8 cellular contexts compared by ENCODE assay signal in genomic region chr16:970766-971581, GRCh38. TPM values are rescaled to one million over a fixed set of nuclear protein-coding genes. Genes with fewer than 3 reads are reported as not detected.
DNase-seq lines count a peak whose midpoint lies in the region; ATAC-seq, FAIRE-seq and TF ChIP-seq lines count a peak whose summit lies in the region.

Gene LMF1, minus strand, starts transcription at chr16:970984. Its CDS starts 4 bp downstream, at chr16:970980.

- H2BK20ac ChIP-seq in H1 (ENCODE audit: low read length): no peak within 1 kb of the TSS

- TF ChIP-seq EP300 in H1 (IDR thresholded peaks at IDR 0.05; ENCODE audit: borderline replicate concordance in 1 of 2, low read depth in 2 of 2, low read length in 2 of 2): no peak

- H3K36me3 ChIP-seq in H1 (ENCODE audit: control insufficient read depth in 2 of 4, insufficient read depth in 4 of 4, low read length in 3 of 4): no peaks in the 10 kb centered on the region

- DNase-seq in C1 segment of cervical spinal cord (lab: John Stamatoyannopoulos, UW) (peak in 13 of 14 donors; percentile 84 to 98 (median 92)), NOMO-1 (lab: John Stamatoyannopoulos, UW; ENCODE audit: unreplicated experiment in 2 of 2) (peak; percentile 90 to 91), H1 (ENCODE audit: low read depth in 1 of 2, low spot score in 2 of 2) (peak; percentile 73 to 97), mesenteric fat pad (ENCODE audit: low spot score) (peak; percentile 99)
- peak; percentile 86 to 99 (median 87) for DNase-seq in activated CD8-positive, alpha-beta memory T cell treated with anti-CD3 and anti-CD28 coated beads for 48 hours (ENCODE audit: low read depth in 2 of 3, low spot score in 2 of 3)
- peak; percentile 91 for DNase-seq in stimulated activated CD8-positive, alpha-beta memory T cell treated with anti-CD3 and anti-CD28 coated beads, Interleukin-12 subunit alpha, Interleukin-12 subunit beta, amount 100 ng/mL, for 4 hours (ENCODE audit: low read depth)

- TF ChIP-seq CTCF in H1 (IDR thresholded peaks at IDR 0.05; ENCODE audit: control extremely low read depth in 1 of 3, insufficient read depth in 1 of 3, low read depth in 1 of 3, low read length in 3 of 3): no peak

- no peaks in the 10 kb centered on the region for H4K20me1 ChIP-seq in H1 (replicated peaks in 1 of 2; ENCODE audit: control insufficient read depth in 1 of 2, insufficient read depth in 2 of 2, low read length in 2 of 2)

- 2% methylated on average over 49 of the region's 71 CpGs; no CpG with 5 or more reads in 1 of the 2 experiments for WGBS in H1 (ENCODE audit: extremely low coverage in 1 of 2, insufficient coverage in 1 of 2, insufficient read length in 1 of 2, insufficient replicate concordance in 2 of 2, low coverage in 1 of 2, low lambda C conversion rate in 2 of 2, missing lambda C conversion rate in 1 of 2), 2 experiments

- peak; percentile 81 for ATAC-seq in GM19324 (IDR thresholded peaks at IDR 0.05; ENCODE audit: low FRiP score, unreplicated experiment)
- peak; percentile 52 for ATAC-seq in HG03457 (IDR thresholded peaks at IDR 0.05; ENCODE audit: unreplicated experiment)

- H4K8ac ChIP-seq in H1 (ENCODE audit: extremely low read depth, insufficient read depth, low read length): peak within 1 kb of the TSS; percentile 71

- peaks cover 0 to 10% (median 6%) of the 10 kb centered on the region in 4 experiments; a peak in 6 of 7 replicates for H3K4me1 ChIP-seq in H1 (replicated peaks in 1 of 4; ENCODE audit: control insufficient read depth in 3 of 4, insufficient read depth in 4 of 4, low read length in 3 of 4)

- no peak within 1 kb of the TSS for H3K14ac ChIP-seq in H1 (ENCODE audit: insufficient read length)

- H3K4me3 ChIP-seq in H1 (ENCODE audit: extremely low read depth in 1 of 4, insufficient read depth in 2 of 4, low read depth in 3 of 4, low read length in 4 of 4): peak within 1 kb of the TSS; percentile 61 to 95 (median 70)

- peak within 1 kb of the TSS; percentile 30 for H3K56ac ChIP-seq in H1 (replicated peaks; ENCODE audit: insufficient read length, low read depth, low read length)

- H3K23me2 ChIP-seq in H1 (ENCODE audit: low read depth, low read length): peaks cover 4% of the 10 kb centered on the region; the same call in 1 of the 2 replicates

- no peak within 1 kb of the TSS for H2BK5ac ChIP-seq in H1 (ENCODE audit: low read depth, low read length)

- POLR2A ChIA-PET in H1 (lab: Charles Lee; ENCODE audit: partially characterized antibody): no interaction called here

- CTCF ChIA-PET in H1 (lab: Charles Lee; ENCODE audit: partially characterized antibody): interaction anchor here (0.9 kb wide), 1 partner anchor 89 kb away, joined by 3 read pairs; no protein-coding TSS in a partner anchor

- H3K27ac ChIP-seq in H1 (ENCODE audit: low read depth, low read length): no peak within 1 kb of the TSS; the same call in 1 of the 2 replicates

- no peak within 1 kb of the TSS for H2BK120ac ChIP-seq in H1 (replicated peaks; ENCODE audit: low read depth, low read length)

- no peak within 1 kb of the TSS; the same call in none of the 2 replicates for H3K18ac ChIP-seq in H1 (ENCODE audit: extremely low read depth, low read length)

- no peak within 1 kb of the TSS for H2AK5ac ChIP-seq in H1 (ENCODE audit: low read depth, low read length)

- no peak for TF ChIP-seq RAD21 in H1 (IDR thresholded peaks at IDR 0.05 in 1 of 2, conservative IDR thresholded peaks at IDR 0.05 in 1 of 2; ENCODE audit: low read depth in 2 of 2, low read length in 2 of 2)

- H2AFZ ChIP-seq in H1 (ENCODE audit: low read length): peak within 1 kb of the TSS; percentile 48; the same call in 1 of the 2 replicates

- H3K9ac ChIP-seq in H1 (replicated peaks in 1 of 4; ENCODE audit: extremely low read depth in 1 of 4, low read depth in 3 of 4, low read length in 3 of 4): peak within 1 kb of the TSS in 3 of 4 experiments; percentile 38 to 45 (median 44); a peak in 4 of 7 replicates

- FAIRE-seq in H1 (lab: Jason Lieb, UNC): no peak

- H3K79me2 ChIP-seq in H1 (ENCODE audit: control insufficient read depth in 1 of 2, insufficient read depth in 2 of 2, low read length in 2 of 2): no peaks in the 10 kb centered on the region

- peak within 1 kb of the TSS; percentile 40 to 94 for H3K4me2 ChIP-seq in H1 (ENCODE audit: insufficient read depth in 1 of 2, low read depth in 2 of 2, low read length in 2 of 2)

- H2BK15ac ChIP-seq in H1 (ENCODE audit: low read length): no peak within 1 kb of the TSS

- no peak within 1 kb of the TSS for H2BK12ac ChIP-seq in H1 (ENCODE audit: low read depth, low read length)

- H3K23ac ChIP-seq in H1 (ENCODE audit: insufficient read length): no peak within 1 kb of the TSS

- H3K4ac ChIP-seq in H1 (replicated peaks; ENCODE audit: insufficient read length, low read depth, low read length): no peak within 1 kb of the TSS

- no peak within 1 kb of the TSS for H4K5ac ChIP-seq in H1 (ENCODE audit: insufficient read length, low read depth, low read length)

- H3K79me1 ChIP-seq in H1 (ENCODE audit: low read depth, low read length): no peaks in the 10 kb centered on the region; the same call in 1 of the 2 replicates

- H3K27me3 ChIP-seq in H1 (replicated peaks in 1 of 4; ENCODE audit: control insufficient read depth in 3 of 4, extremely low read depth in 1 of 4, insufficient read depth in 3 of 4, low read length in 3 of 4): peaks cover 0 to 25% (median 14%) of the 10 kb centered on the region in 4 experiments; a peak in 6 of 7 replicates

- 0 out of 4 replicates have a peak, but pooled peaks cover 0 to 3% of the 10 kb centered on the region in 2 experiments for H3K9me3 ChIP-seq in H1 (ENCODE audit: insufficient read depth in 2 of 2, low read depth in 1 of 2, low read length in 1 of 2)

- H4K91ac ChIP-seq in H1 (replicated peaks; ENCODE audit: insufficient read length, low read length): peak within 1 kb of the TSS; percentile 15

- peak in 1 of 2 experiments; percentile 43; a peak in 2 of 3 replicates for TF ChIP-seq POLR2A in H1 (IDR thresholded peaks at IDR 0.05; ENCODE audit: control extremely low read depth in 1 of 2, low read depth in 2 of 2, low read length in 2 of 2)

TF ChIP-seq in H1, 55 proteins besides CTCF, POLR2A, EP300 and RAD21 (continues in another document):
- TF ChIP-seq SUZ12 (IDR thresholded peaks at IDR 0.05; ENCODE audit: low read length) (no peak), CTBP2 (IDR thresholded peaks at IDR 0.05; ENCODE audit: borderline replicate concordance, insufficient read depth, insufficient read length, low read length) (no peak), SP1 (IDR thresholded peaks at IDR 0.05; ENCODE audit: low read depth, low read length) (peak; percentile 59), MAFK (IDR thresholded peaks at IDR 0.05; ENCODE audit: low read depth, low read length) (no peak), SP2 (IDR thresholded peaks at IDR 0.05; ENCODE audit: low read length) (no peak), SIN3A (conservative IDR thresholded peaks at IDR 0.05 in 1 of 2, IDR thresholded peaks at IDR 0.05 in 1 of 2; ENCODE audit: low read depth in 1 of 2, low read length in 2 of 2) (no peak)

RNA-seq across cellular contexts. Expression of gene LMF1, which starts in this region (rescaled TPM):
- 3.5 and 5.1 TPM in 2 replicates for total RNA-seq in H1 (2021; fragmentation: NEBNext Ultra II Directional; extraction: Animal tissue kit (Norgen Biotek cat#: 25700))
- 9.0 and 9.1 TPM in 2 replicates for polyA plus RNA-seq in H1 (2011; rRNA removed)
- 3.9 TPM for polyA plus RNA-seq in H1 (2011; cell fraction: cytosol; rRNA removed)
- 13.2 TPM for polyA plus RNA-seq in H1 (2011; cell fraction: nucleus; rRNA removed)
- polyA plus RNA-seq in H1 (2012, experiment 1 of 2): 3.0 to 6.8 TPM (median 5.8 TPM) in 4 replicates
- 4.3 TPM for polyA plus RNA-seq in H1 (2012, experiment 2 of 2)
- polyA plus RNA-seq in H1 (2013, experiment 1 of 2): 4.6 TPM
- 4.0 TPM for polyA plus RNA-seq in H1 (2013, experiment 2 of 2)
- 9.2 and 12.6 TPM in 2 replicates for polyA minus RNA-seq in H1 (2011; rRNA and poly(A)+ RNA removed)
- polyA minus RNA-seq in H1 (2011; cell fraction: cytosol; rRNA and poly(A)+ RNA removed): 2.3 TPM
- 11.4 TPM for polyA minus RNA-seq in H1 (2011; cell fraction: nucleus; rRNA and poly(A)+ RNA removed)
- 16.0 TPM for total RNA-seq in mesenteric fat pad
